Comparison of ENCODE assay signal across 8 cellular contexts in the genomic region with DNA sequence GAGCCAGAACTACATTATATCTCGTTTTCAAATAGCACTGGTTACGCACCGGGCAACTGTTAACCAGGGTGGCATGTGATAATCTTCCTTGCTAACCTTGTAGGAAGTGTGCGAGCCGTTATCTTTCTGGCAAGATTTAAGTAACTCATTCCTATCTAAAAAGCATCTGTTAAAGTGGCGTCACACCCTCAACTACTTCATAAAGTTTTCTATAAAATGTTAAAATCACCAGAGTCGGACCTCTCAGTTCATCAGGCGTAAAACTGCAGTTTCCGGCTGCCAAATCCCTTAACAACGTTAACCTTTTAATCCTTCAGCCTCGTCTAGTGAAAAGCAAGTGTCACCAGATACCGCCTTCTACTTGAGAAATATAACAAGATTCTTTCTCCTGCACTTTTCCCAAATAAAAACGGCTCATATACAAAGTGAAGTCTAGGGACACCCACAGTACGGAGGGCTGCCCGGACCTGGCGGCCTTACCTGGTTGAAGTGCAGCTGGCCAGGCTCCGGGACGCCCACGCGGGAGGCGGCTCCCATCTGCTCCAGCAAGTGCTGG. TPM values are rescaled to one million over a fixed set of nuclear protein-coding genes. Genes with fewer than 3 reads are reported as not detected.
DNase-seq lines count a peak whose midpoint lies in the region; ATAC-seq, FAIRE-seq and TF ChIP-seq lines count a peak whose summit lies in the region.

No MANE protein-coding gene starts in this region.

- peaks cover 49% of the 10 kb centered on the region for H3K4me1 Mint-ChIP-seq in stimulated activated effector memory CD8-positive, alpha-beta T cell treated with anti-CD3 and anti-CD28 coated beads, Interleukin-12 subunit alpha, Interleukin-12 subunit beta, amount 100 ng/mL, for 72 hours

- peaks cover 31% of the 10 kb centered on the region for H3K36me3 Mint-ChIP-seq in stimulated activated effector memory CD8-positive, alpha-beta T cell treated with anti-CD3 and anti-CD28 coated beads, Interleukin-12 subunit alpha, Interleukin-12 subunit beta, amount 100 ng/mL, for 72 hours

- POLR2A ChIA-PET in K562 (lab: Yijun Ruan, JAX) (interaction anchor here (0.6 to 1.0 kb wide), 2 partner anchors 12 to 41 kb away, joined by 3 read pairs; no protein-coding TSS in a partner anchor), HepG2 (lab: Yijun Ruan, JAX) (no interaction called here)

- H3K4me1 ChIP-seq in K562 (replicated peaks in 1 of 2; ENCODE audit: control insufficient read depth in 2 of 2, insufficient read depth in 2 of 2, low read length in 2 of 2) (peaks cover 22 to 33% of the 10 kb centered on the region in 2 experiments), HepG2 (ENCODE audit: insufficient read depth, low read length) (peaks cover 23% of the 10 kb centered on the region)

- H3K9me1 ChIP-seq in K562 (ENCODE audit: control insufficient read depth, insufficient read depth, low read length), result no peaks in the 10 kb centered on the region

- peak overlapping the region; percentile 86 for H3K4me3 Mint-ChIP-seq in stimulated activated effector memory CD8-positive, alpha-beta T cell treated with anti-CD3 and anti-CD28 coated beads, Interleukin-12 subunit alpha, Interleukin-12 subunit beta, amount 100 ng/mL, for 72 hours

- ATAC-seq in HG02938 (IDR thresholded peaks at IDR 0.05; ENCODE audit: unreplicated experiment), result peak; percentile 33
- peak; percentile 5; the same call in 2 of the 3 replicates for ATAC-seq in K562
- ATAC-seq in HepG2, result no peak
- ATAC-seq in stimulated activated effector memory CD8-positive, alpha-beta T cell treated with anti-CD3 and anti-CD28 coated beads, Interleukin-12 subunit alpha, Interleukin-12 subunit beta, amount 100 ng/mL, for 72 hours, result peak; percentile 53

- H3K9me3 ChIP-seq in K562 (replicated peaks; ENCODE audit: control insufficient read depth, insufficient read depth, low read depth, low read length) (no peaks in the 10 kb centered on the region), HepG2 (ENCODE audit: low read length) (no peaks in the 10 kb centered on the region)

- TF ChIP-seq POLR2A in K562 (conservative IDR thresholded peaks at IDR 0.05) (no peak), HepG2 (IDR thresholded peaks at IDR 0.05; ENCODE audit: insufficient read depth in 1 of 2, low read depth in 2 of 2, low read length in 2 of 2) (no peak)

- peak overlapping the region; percentile 93 for H2AFZ ChIP-seq in K562 (ENCODE audit: low read depth, low read length)
- no peak overlapping the region for H2AFZ ChIP-seq in HepG2 (ENCODE audit: low read length)

- TF ChIP-seq EP300 in K562 (IDR thresholded peaks at IDR 0.05; ENCODE audit: low read length), result peak; percentile 69
- no peak for TF ChIP-seq EP300 in HepG2 (IDR thresholded peaks at IDR 0.05; ENCODE audit: low read depth in 2 of 2, low read length in 2 of 2)
- TF ChIP-seq EP300 in HepG2 (CRISPR knock-in tag; IDR thresholded peaks at IDR 0.05; ENCODE audit: borderline replicate concordance), result no peak

- FAIRE-seq in K562 (lab: Jason Lieb, UNC), result peak; percentile 64
- FAIRE-seq in HepG2 (lab: Jason Lieb, UNC), result no peak

- intact Hi-C loops in K562 (cut with micrococcal nuclease) (loop anchor here (2.0 to 10.0 kb wide), 2 partner anchors 87 to 671 kb away; a partner anchor contains a TSS), HepG2 (cut with micrococcal nuclease; ENCODE audit: unreplicated experiment) (loop anchor here (10.0 kb wide), 1 partner anchor 661 kb away; no protein-coding TSS in a partner anchor)

- CTCF ChIA-PET in K562 (lab: Yijun Ruan, JAX; ENCODE audit: low intra/inter-chr PET ratio) (interaction anchor here (0.9 kb wide), 1 partner anchor 87 kb away, joined by 3 read pairs; no protein-coding TSS in a partner anchor), HepG2 (lab: Yijun Ruan, JAX; ENCODE audit: low intra/inter-chr PET ratio, low total read pairs) (interaction anchor here (2.1 kb wide), 1 partner anchor 87 kb away, joined by 10 read pairs; no protein-coding TSS in a partner anchor)

- TF ChIP-seq RAD21 in K562 (CRISPR knock-in tag; conservative IDR thresholded peaks at IDR 0.05 in 1 of 2, IDR thresholded peaks at IDR 0.05 in 1 of 2) (no peak), HepG2 (CRISPR knock-in tag; IDR thresholded peaks at IDR 0.05) (no peak)

- H3K4me2 ChIP-seq in K562 (ENCODE audit: insufficient read depth, low read length) (peak overlapping the region; percentile 90), HepG2 (ENCODE audit: low read depth, low read length) (peak overlapping the region; percentile 98)

- in situ Hi-C loops in K562 (cut with MboI) (no loop called here), HepG2 (cut with HindIII; ENCODE audit: extremely low pct_ligation_motif_present, low pct_unique_long_range_greater_than_20kb) (no loop called here)

- H3K79me2 ChIP-seq in K562 (ENCODE audit: control insufficient read depth, insufficient read depth, low read length) (peaks cover 25% of the 10 kb centered on the region; the same call in 2 of the 3 replicates), HepG2 (ENCODE audit: insufficient read depth, low read length) (no peaks in the 10 kb centered on the region)

- H3K36me3 ChIP-seq in K562 (ENCODE audit: control insufficient read depth, insufficient read depth, low read length) (no peaks in the 10 kb centered on the region), HepG2 (replicated peaks in 1 of 2; ENCODE audit: control insufficient read depth in 1 of 2, insufficient read depth in 2 of 2, low read length in 2 of 2) (no peaks in the 10 kb centered on the region)

- H3K27me3 ChIP-seq in K562 (ENCODE audit: control insufficient read depth in 2 of 2, insufficient read depth in 2 of 2, low read length in 2 of 2) (no peaks in the 10 kb centered on the region), HepG2 (ENCODE audit: control insufficient read depth in 1 of 2, insufficient read depth in 2 of 2, low read length in 2 of 2) (peaks cover 2 to 35% of the 10 kb centered on the region in 2 experiments; a peak in 4 of 5 replicates)

- no peaks in the 10 kb centered on the region for H3K9me3 Mint-ChIP-seq in stimulated activated effector memory CD8-positive, alpha-beta T cell treated with anti-CD3 and anti-CD28 coated beads, Interleukin-12 subunit alpha, Interleukin-12 subunit beta, amount 100 ng/mL, for 72 hours

- H3K27ac ChIP-seq in K562 (ENCODE audit: extremely low read depth, low read depth, low read length), result peak overlapping the region; percentile 85
- no peak overlapping the region for H3K27ac ChIP-seq in HepG2 (ENCODE audit: extremely low read length, insufficient read depth, low read length)

- peak; percentile 11 for DNase-seq in NCI-H2107 treated with DMSO at 0.1 percent for 48 hours (lab: John Stamatoyannopoulos, UW; ENCODE audit: unreplicated experiment)
- no peak for DNase-seq in NCI-H2107 (lab: John Stamatoyannopoulos, UW)
- peak; percentile 23 for DNase-seq in NCI-H748 treated with DMSO at 0.1 percent for 48 hours (lab: John Stamatoyannopoulos, UW)
- DNase-seq in K562 (ENCODE audit: extremely low read depth in 1 of 4, low spot score in 3 of 4), result peak; percentile 30 to 66 (median 62)
- no peak for DNase-seq in HepG2 (ENCODE audit: low spot score)
- no peak for DNase-seq in stimulated activated effector memory CD8-positive, alpha-beta T cell treated with anti-CD3 and anti-CD28 coated beads, Interleukin-12 subunit alpha, Interleukin-12 subunit beta, amount 100 ng/mL, for 72 hours (ENCODE audit: low spot score in 2 of 2)
- DNase-seq in putamen (ENCODE audit: low spot score), result no peak

- TF ChIP-seq CTCF in K562 (IDR thresholded peaks at IDR 0.05 in 2 of 3, conservative IDR thresholded peaks at IDR 0.05 in 1 of 3; ENCODE audit: insufficient read depth in 2 of 3, low read depth in 1 of 3, low read length in 3 of 3), result no peak
- TF ChIP-seq CTCF in HepG2 (CRISPR knock-in tag; IDR thresholded peaks at IDR 0.05), result no peak

- BruUV-seq in K562 (replicated peaks; lab: Mats Ljungman, UMichigan) (TSS peak; percentile 42), HepG2 (replicated peaks; lab: Mats Ljungman, UMichigan) (no TSS peak)

- peak overlapping the region; percentile 51 for H3K4me3 ChIP-seq in K562
- H3K4me3 ChIP-seq in HepG2 (replicated peaks in 1 of 3; ENCODE audit: insufficient read depth in 1 of 3, low read depth in 2 of 3, low read length in 3 of 3), result peak overlapping the region; percentile 48 to 72 (median 55); a peak in 4 of 6 replicates

- WGBS in K562 (ENCODE audit: insufficient coverage, low coverage, missing lambda C conversion rate), result under 1% methylated on average over 18 of the region's 21 CpGs
- 27% methylated on average over 16 of the region's 21 CpGs for WGBS in HepG2 (ENCODE audit: low lambda C conversion rate)

- H3K9ac ChIP-seq in K562 (ENCODE audit: insufficient read depth in 1 of 2, low read depth in 2 of 2, low read length in 2 of 2) (peak overlapping the region; percentile 80 to 94), HepG2 (ENCODE audit: insufficient read depth, low read depth, low read length) (no peak overlapping the region)

- peak overlapping the region; percentile 97 for H3K27ac Mint-ChIP-seq in stimulated activated effector memory CD8-positive, alpha-beta T cell treated with anti-CD3 and anti-CD28 coated beads, Interleukin-12 subunit alpha, Interleukin-12 subunit beta, amount 100 ng/mL, for 72 hours

- H4K20me1 ChIP-seq in K562 (replicated peaks; ENCODE audit: control insufficient read depth, insufficient read depth, low read length) (no peaks in the 10 kb centered on the region), HepG2 (ENCODE audit: insufficient read depth, low read length) (no peaks in the 10 kb centered on the region)

RNA-seq across cellular contexts. Expression of a gene that starts 1.2 kb away (rescaled TPM):
- 14.1 and 21.4 TPM in 2 replicates for total RNA-seq in K562 (2011; cell fraction: chromatin; rRNA removed; ENCODE audit: low replicate concordance)
- 21.0 and 22.1 TPM in 2 replicates for total RNA-seq in K562 (2011; cell fraction: nucleolus; rRNA removed)
- total RNA-seq in K562 (2011; cell fraction: nucleoplasm; rRNA removed), result 26.5 and 37.0 TPM in 2 replicates
- total RNA-seq in K562 (2014; rRNA removed) (23.4 and 25.0 TPM in 2 replicates), K562 (2014; rRNA removed; fragmentation: Illumina TruSeq; extraction: Trizol) (30.3 and 34.8 TPM in 2 replicates), K562 (2015; rRNA removed; fragmentation: Illumina TruSeq; extraction: Trizol) (21.6 and 26.3 TPM in 2 replicates), K562 (2021) (26.1 and 27.0 TPM in 2 replicates), HepG2 (2016; rRNA removed; fragmentation: Illumina TruSeq; extraction: Trizol) (0.38 and 0.41 TPM in 2 replicates)
- polyA plus RNA-seq in K562 (2011; rRNA removed) (19.6 and 26.7 TPM in 2 replicates), K562 (2014; fragmentation: Illumina TruSeq; extraction: Trizol) (17.3 and 21.1 TPM in 2 replicates), K562 (2014; fragmentation: Nextera tagmentation; extraction: Ambion mirVana) (10 to 100 TPM in 1 of 2 experiments, 1 to 10 TPM in 1; 8.2 to 10.1 TPM), K562 (2014; rRNA removed) (14.1 and 15.6 TPM in 2 replicates), HepG2 (2011; rRNA removed) (0.13 and 0.22 TPM in 2 replicates)
- 11.6 and 14.2 TPM in 2 replicates for polyA plus RNA-seq in K562 (2011; cell fraction: cytosol; rRNA removed)
- 5.8 and 8.1 TPM in 2 replicates for polyA plus RNA-seq in K562 (2011; cell fraction: nucleus; rRNA removed)
- polyA plus RNA-seq in K562 (2012), result 15.9 and 26.6 TPM in 2 replicates
- polyA minus RNA-seq in K562 (2011; rRNA and poly(A)+ RNA removed), result 33.1 and 39.5 TPM in 2 replicates
- 15.0 and 20.7 TPM in 2 replicates for polyA minus RNA-seq in K562 (2011; cell fraction: cytosol; rRNA and poly(A)+ RNA removed)
- 6.6 and 10.2 TPM in 2 replicates for polyA minus RNA-seq in K562 (2011; cell fraction: nucleus; rRNA and poly(A)+ RNA removed)
- total RNA-seq in HepG2 (2016; cell fraction: cytosol; rRNA removed; fragmentation: Illumina TruSeq; extraction: Trizol; ENCODE audit: low read depth), result 0.18 and 0.81 TPM in 2 replicates
- total RNA-seq in HepG2 (2016; cell fraction: insoluble cytoplasmic fraction; rRNA removed; fragmentation: Illumina TruSeq; extraction: Trizol), result 0.48 and 1.2 TPM in 2 replicates
- 0.31 and 0.40 TPM in 2 replicates for total RNA-seq in HepG2 (2016; cell fraction: membrane; rRNA removed; fragmentation: Illumina TruSeq; extraction: Trizol)
- total RNA-seq in HepG2 (2016; cell fraction: nucleus; rRNA removed; fragmentation: Illumina TruSeq; extraction: Trizol), result 0.44 and 0.50 TPM in 2 replicates
- polyA plus RNA-seq in HepG2 (2011; cell fraction: cytosol; rRNA removed), result 0.13 and 0.22 TPM in 2 replicates
- 0.03 and 0.05 TPM in 2 replicates for polyA plus RNA-seq in HepG2 (2011; cell fraction: nucleus; rRNA removed)
- polyA plus RNA-seq in HepG2 (2012), result 0.19 and 0.30 TPM in 2 replicates
- polyA plus RNA-seq in HepG2 (2016; cell fraction: cytosol; fragmentation: Illumina TruSeq; extraction: Trizol; ENCODE audit: low read depth), result 0.03 and 0.06 TPM in 2 replicates
- 0.26 and 0.64 TPM in 2 replicates for polyA plus RNA-seq in HepG2 (2016; cell fraction: insoluble cytoplasmic fraction; fragmentation: Illumina TruSeq; extraction: Trizol; ENCODE audit: low read depth)
- polyA plus RNA-seq in HepG2 (2016; cell fraction: membrane; fragmentation: Illumina TruSeq; extraction: Trizol; ENCODE audit: low read depth), result 0.09 TPM in 2 replicates
- polyA plus RNA-seq in HepG2 (2016; cell fraction: nucleus; fragmentation: Illumina TruSeq; extraction: Trizol; ENCODE audit: insufficient read depth, low read depth), result 0.37 and 0.75 TPM in 2 replicates
- polyA minus RNA-seq in HepG2 (2011; rRNA and poly(A)+ RNA removed; ENCODE audit: low replicate concordance), result 0.40 and 220 TPM in 2 replicates
- polyA minus RNA-seq in HepG2 (2011; cell fraction: cytosol; rRNA and poly(A)+ RNA removed), result 0.35 and 1.1 TPM in 2 replicates
- polyA minus RNA-seq in HepG2 (2011; cell fraction: nucleus; rRNA and poly(A)+ RNA removed), result 0.25 and 0.39 TPM in 2 replicates

Comparison
In these comparisons a context has a peak if more than half of its experiments do, and no peak if none do; other contexts are left out.
1. DNase-seq: peak in NCI-H2107 treated with DMSO at 0.1 percent for 48 hours (single experiment), NCI-H748 treated with DMSO at 0.1 percent for 48 hours (single experiment) and K562 (4 of 4); none in NCI-H2107 (single experiment), HepG2 (single experiment), stimulated activated effector memory CD8-positive, alpha-beta T cell treated with anti-CD3 and anti-CD28 coated beads, Interleukin-12 subunit alpha, Interleukin-12 subunit beta, amount 100 ng/mL, for 72 hours (0 of 2) and putamen (single experiment).
2. RNA of a gene that starts 1.2 kb away (total RNA-seq): 14.1 to 37.0 TPM in K562; 0.18 to 1.2 TPM in HepG2; every median in the first group is over 4 times any median in the second.